Comparison of ENCODE assay signal across 9 cellular contexts in genomic region chr10:110834622-110835219, GRCh38. TPM values are rescaled to one million over a fixed set of nuclear protein-coding genes. Genes with fewer than 3 reads are reported as not detected.
DNase-seq lines count a peak whose midpoint lies in the region; ATAC-seq, FAIRE-seq and TF ChIP-seq lines count a peak whose summit lies in the region.
"Had no signal": no experiment of that assay in that cellular context is flagged by ENCODE, and none has a peak within 500 bp of the region (broad histone marks: within the 10 kb centered on the region; RNA-seq: fewer than 3 reads in every experiment).

No MANE protein-coding gene starts in this region.

- in situ Hi-C loops in GM13976 (cut with MboI; ENCODE audit: low sequenced_read_pairs, unreplicated experiment) = no loop called here

- H4K20me1 ChIP-seq in endothelial cell of umbilical vein (replicated peaks; ENCODE audit: control insufficient read depth, extremely low read depth, insufficient read depth, low read length) = no peaks in the 10 kb centered on the region

- dilution Hi-C loops in endothelial cell of umbilical vein (cut with MboI; ENCODE audit: extremely low pct_ligation_motif_present, low sequenced_read_pairs) = no loop called here

- H2AFZ ChIP-seq in endothelial cell of umbilical vein (ENCODE audit: low read depth, low read length) = no peak overlapping the region

- no peaks in the 10 kb centered on the region for H3K79me2 ChIP-seq in endothelial cell of umbilical vein (ENCODE audit: control insufficient read depth, insufficient read depth, low read length)

- POLR2A ChIA-PET in endothelial cell of umbilical vein (lab: Charles Lee) = no interaction called here

- DNase-seq in GDM1 (lab: John Stamatoyannopoulos, UW) (peak; percentile 68), NCI-H510A (lab: John Stamatoyannopoulos, UW) (peak; percentile 59), endothelial cell of umbilical vein (ENCODE audit: low read depth, low spot score) (peak; percentile 69), pancreas (peak in 3 of 6 donors; percentile 54 to 69 (median 67)), HTR-8/SVneo (ENCODE audit: insufficient read length, low spot score) (no peak), GM13976 (ENCODE audit: low spot score) (no peak)
- no peak for DNase-seq in stimulated activated CD4-positive, alpha-beta T cell treated with anti-CD3 and anti-CD28 coated beads, Interleukin-1b, Interleukin-23, amount 100 ng/mL, for 48 hours
- DNase-seq: NCI-H1048 had no signal

- H3K4me1 ChIP-seq in endothelial cell of umbilical vein (ENCODE audit: control insufficient read depth, extremely low read depth, insufficient read depth, low read length) (no peaks in the 10 kb centered on the region), pancreas (peaks cover 20 to 46% (median 40%) of the 10 kb centered on the region in 3 donors)

- H3K9me3 ChIP-seq in endothelial cell of umbilical vein (replicated peaks; ENCODE audit: control insufficient read depth, insufficient read depth, low read length) (no peaks in the 10 kb centered on the region), pancreas (no peaks in the 10 kb centered on the region)

- TF ChIP-seq POLR2A in endothelial cell of umbilical vein (IDR thresholded peaks at IDR 0.05; ENCODE audit: low read depth, low read length) = no peak

- BruUV-seq in endothelial cell of umbilical vein (replicated peaks; lab: Mats Ljungman, UMichigan) = no TSS peak

- no peaks in the 10 kb centered on the region for H3K36me3 ChIP-seq in endothelial cell of umbilical vein (ENCODE audit: control insufficient read depth in 2 of 2, extremely low read depth in 1 of 2, insufficient read depth in 2 of 2, low read length in 2 of 2)
- no peaks in the 10 kb centered on the region for H3K36me3 ChIP-seq in pancreas

- H3K4me3 ChIP-seq in endothelial cell of umbilical vein (replicated peaks in 1 of 3; ENCODE audit: insufficient read depth in 1 of 3, low read depth in 1 of 3, low read length in 3 of 3) = no peak overlapping the region
- peak overlapping the region in 2 of 4 donors; percentile 41 to 45 for H3K4me3 ChIP-seq in pancreas

- intact Hi-C loops in endothelial cell of umbilical vein (cut with micrococcal nuclease) = no loop called here
- intact Hi-C loops in pancreas (cut with DNase I) = no loop called here

- no peaks in the 10 kb centered on the region for H3K9me1 ChIP-seq in endothelial cell of umbilical vein (replicated peaks; ENCODE audit: control insufficient read depth, extremely low read depth, insufficient read depth, low read length)

- H3K27ac ChIP-seq in endothelial cell of umbilical vein (ENCODE audit: insufficient read depth, low read depth, low read length) = no peak overlapping the region
- H3K27ac ChIP-seq in pancreas = peak overlapping the region; percentile 62 to 94 (median 86)

- H3K27me3 ChIP-seq in endothelial cell of umbilical vein (ENCODE audit: control insufficient read depth in 2 of 2, insufficient read depth in 2 of 2, low read length in 2 of 2) = no peaks in the 10 kb centered on the region
- H3K27me3 ChIP-seq in pancreas = no peaks in the 10 kb centered on the region

- FAIRE-seq in endothelial cell of umbilical vein (lab: Jason Lieb, UNC) (no peak), pancreas (lab: Jason Lieb, UNC) (no peak), HTR-8/SVneo (lab: Jason Lieb, UNC) (no peak)

- H3K4me2 ChIP-seq in endothelial cell of umbilical vein (ENCODE audit: insufficient read depth, low read length) = no peak overlapping the region

- WGBS in pancreas, 2 donors = 30 to 31% methylated on average over 6 of the region's 6 CpGs

- H3K9ac ChIP-seq in endothelial cell of umbilical vein (replicated peaks; ENCODE audit: extremely low read depth, insufficient read depth, low read length) = no peak overlapping the region

- ATAC-seq in pancreas (peak; percentile 55 to 73 (median 64)), HG02852 (IDR thresholded peaks at IDR 0.05; ENCODE audit: unreplicated experiment) (no peak)

- no peak for TF ChIP-seq CTCF in endothelial cell of umbilical vein (IDR thresholded peaks at IDR 0.05; ENCODE audit: extremely low read depth in 1 of 2, insufficient read depth in 1 of 2, low read depth in 1 of 2, low read length in 2 of 2)
- TF ChIP-seq CTCF in pancreas (IDR thresholded peaks at IDR 0.05) = no peak
- no peak for TF ChIP-seq CTCF in GM13976 (IDR thresholded peaks at IDR 0.05; ENCODE audit: borderline replicate concordance, control extremely low read depth, extremely low read depth, insufficient read depth, missing control alignments)

- CTCF ChIA-PET in endothelial cell of umbilical vein (lab: Charles Lee) = interaction anchor here (0.7 to 1.1 kb wide), 3 partner anchors 18 to 57 kb away, joined by 3 to 4 read pairs (median 3); partner anchors contain the start of gene PDCD4

TF ChIP-seq in endothelial cell of umbilical vein, 7 proteins besides CTCF, POLR2A, EP300 and RAD21:
- TF ChIP-seq JUN (IDR thresholded peaks at IDR 0.05; ENCODE audit: borderline replicate concordance, insufficient read depth, insufficient read length, low read depth) (no peak), POLR2AphosphoS5 (IDR thresholded peaks at IDR 0.05; ENCODE audit: insufficient read depth, low read depth, low read length) (no peak)

RNA-seq across cellular contexts. Expression of gene PDCD4, which starts 37.0 kb away (rescaled TPM):
- 46.1 and 47.9 TPM in 2 replicates for total RNA-seq in endothelial cell of umbilical vein
- 8.0 and 14.4 TPM in 2 replicates for polyA plus RNA-seq in endothelial cell of umbilical vein
- 22.5 and 25.6 TPM in 2 replicates for polyA plus RNA-seq in endothelial cell of umbilical vein (2011; cell fraction: cytosol; rRNA removed)
- polyA plus RNA-seq in endothelial cell of umbilical vein (2011; cell fraction: nucleus; rRNA removed) = 24.6 and 37.0 TPM in 2 replicates
- polyA plus RNA-seq in endothelial cell of umbilical vein (2012) = 90.2 and 102 TPM in 2 replicates
- polyA minus RNA-seq in endothelial cell of umbilical vein = 18.2 and 20.4 TPM in 2 replicates
- polyA minus RNA-seq in endothelial cell of umbilical vein (2011; cell fraction: cytosol; rRNA and poly(A)+ RNA removed) = 38.9 TPM
- polyA minus RNA-seq in endothelial cell of umbilical vein (2011; cell fraction: nucleus; rRNA and poly(A)+ RNA removed) = 34.4 and 40.4 TPM in 2 replicates
- total RNA-seq in pancreas = 100 to 1,000 TPM; 323 to 679 (median 523) TPM
- polyA plus RNA-seq in pancreas = 100 to 1,000 TPM; 283 to 352 TPM

Comparison
In these comparisons a context has a peak if more than half of its experiments do, and no peak if none do; other contexts are left out.
1. DNase-seq: peak in GDM1 (single experiment), NCI-H510A (single experiment) and endothelial cell of umbilical vein (single experiment); none in HTR-8/SVneo (single experiment), GM13976 (single experiment) and stimulated activated CD4-positive, alpha-beta T cell treated with anti-CD3 and anti-CD28 coated beads, Interleukin-1b, Interleukin-23, amount 100 ng/mL, for 48 hours (single experiment).